8 cellular contexts compared by ENCODE assay signal in genomic region chr17:81991684-81992513, GRCh38. TPM values are rescaled to one million over a fixed set of nuclear protein-coding genes. Genes with fewer than 3 reads are reported as not detected.
DNase-seq lines count a peak whose midpoint lies in the region; ATAC-seq, FAIRE-seq and TF ChIP-seq lines count a peak whose summit lies in the region.

No MANE protein-coding gene starts in this region.

- ATAC-seq in HG02840 (IDR thresholded peaks at IDR 0.05; ENCODE audit: low FRiP score, unreplicated experiment) = no peak
- ATAC-seq in GM18873 (IDR thresholded peaks at IDR 0.05; ENCODE audit: low FRiP score, unreplicated experiment) = no peak

- H3K27ac Mint-ChIP-seq in Caco-2 (ENCODE audit: unreplicated experiment) (peak overlapping the region; percentile 56), mesothelial cell of epicardium (peak overlapping the region; percentile 59)

- no peaks in the 10 kb centered on the region for H3K27me3 ChIP-seq in Caco-2 (replicated peaks; ENCODE audit: control insufficient read depth, insufficient read depth, low read length)

- no peak for TF ChIP-seq POLR2A in GM12891 (IDR thresholded peaks at IDR 0.05; ENCODE audit: low read depth, low read length)

- peaks cover 25% of the 10 kb centered on the region for H3K36me3 Mint-ChIP-seq in Caco-2 (ENCODE audit: insufficient read depth, unreplicated experiment)
- H3K36me3 Mint-ChIP-seq in mesothelial cell of epicardium = peaks cover 16% of the 10 kb centered on the region

- POLR2A ChIA-PET in Caco-2 (lab: Charles Lee) = no interaction called here

- no peaks in the 10 kb centered on the region for H3K9me3 ChIP-seq in Caco-2

- peaks cover 18% of the 10 kb centered on the region; the same call in 1 of the 2 replicates for H3K4me1 ChIP-seq in Caco-2

- no peak for FAIRE-seq in GM12891 (lab: Jason Lieb, UNC)

- H3K4me3 Mint-ChIP-seq in Caco-2 (ENCODE audit: unreplicated experiment) (no peak overlapping the region), mesothelial cell of epicardium (peak overlapping the region; percentile 24)

- peaks cover 6% of the 10 kb centered on the region for H3K4me1 Mint-ChIP-seq in Caco-2 (ENCODE audit: low read depth, unreplicated experiment)
- H3K4me1 Mint-ChIP-seq in mesothelial cell of epicardium = peaks cover 15% of the 10 kb centered on the region

- intact Hi-C loops in Caco-2 (cut with micrococcal nuclease; ENCODE audit: unreplicated experiment) = no loop called here

- TF ChIP-seq CTCF in Caco-2 (IDR thresholded peaks at IDR 0.05; ENCODE audit: insufficient read depth in 1 of 2, low read depth in 1 of 2, low read length in 1 of 2, severe bottlenecking in 1 of 2, unreplicated experiment in 1 of 2) (no peak), mesothelial cell of epicardium (IDR thresholded peaks at IDR 0.05; ENCODE audit: unreplicated experiment) (no peak)

- H3K27me3 Mint-ChIP-seq in Caco-2 (ENCODE audit: insufficient read depth, unreplicated experiment) (no peaks in the 10 kb centered on the region), mesothelial cell of epicardium (ENCODE audit: low read depth) (no peaks in the 10 kb centered on the region)

- H3K9me3 Mint-ChIP-seq in Caco-2 (ENCODE audit: unreplicated experiment) = no peaks in the 10 kb centered on the region
- no peaks in the 10 kb centered on the region for H3K9me3 Mint-ChIP-seq in mesothelial cell of epicardium

- H3K4me3 ChIP-seq in Caco-2 (ENCODE audit: low read depth, low read length) = no peak overlapping the region

- CTCF ChIA-PET in Caco-2 (lab: Charles Lee) = interaction anchor here (0.5 to 1.0 kb wide), 2 partner anchors 18 to 32 kb away, joined by 5 to 8 read pairs; no protein-coding TSS in a partner anchor

- no TSS peak for BruUV-seq in Caco-2 (replicated peaks; lab: Mats Ljungman, UMichigan)

- H3K36me3 ChIP-seq in Caco-2 (ENCODE audit: control insufficient read depth, insufficient read depth, low read length) = no peaks in the 10 kb centered on the region

- DNase-seq in Caco-2 (peak; percentile 41 to 71), NCI-H2196 (lab: John Stamatoyannopoulos, UW; ENCODE audit: unreplicated experiment) (peak; percentile 98), epidermal melanocyte (ENCODE audit: insufficient read length, low spot score) (peak; percentile 90), mesothelial cell of epicardium (ENCODE audit: low spot score in 2 of 2, unreplicated experiment in 2 of 2) (peak in 1 of 2 experiments; percentile 23), GM12891 (ENCODE audit: insufficient read length, low spot score) (no peak), NCI-H1436 (lab: John Stamatoyannopoulos, UW) (no peak)

TF ChIP-seq in GM12891, 5 proteins besides CTCF, POLR2A, EP300 and RAD21:
- no peak for TF ChIP-seq SPI1 (IDR thresholded peaks at IDR 0.05; ENCODE audit: low read depth, low read length)
- TF ChIP-seq POU2F2 (IDR thresholded peaks at IDR 0.05; ENCODE audit: low read depth, low read length) = no peak
- TF ChIP-seq TAF1 (IDR thresholded peaks at IDR 0.05; ENCODE audit: low read depth, low read length) = no peak
- TF ChIP-seq POLR2AphosphoS5 (IDR thresholded peaks at IDR 0.05; ENCODE audit: low read depth, low read length) = no peak
- no peak for TF ChIP-seq PAX5 (IDR thresholded peaks at IDR 0.05; ENCODE audit: insufficient read depth, low read length, severe bottlenecking)
TF ChIP-seq in GM12891: peak in this region for 0.

RNA-seq across cellular contexts. Expression of gene ASPSCR1, which starts 14.5 kb away (rescaled TPM):
- total RNA-seq in Caco-2 (2022) = 58.0 and 59.2 TPM in 2 replicates
- total RNA-seq in mesothelial cell of epicardium = 50.5 to 53.0 TPM (median 51.4 TPM) in 3 replicates
- polyA plus RNA-seq in GM12891 (2012; ENCODE audit: low read depth, missing spikeins) = 14.5 TPM

RNA-seq across cellular contexts. Expression of gene CENPX, which starts 30.8 kb away (rescaled TPM):
- total RNA-seq in Caco-2 (2022) (85.3 and 94.9 TPM in 2 replicates), mesothelial cell of epicardium (40.0 to 45.5 TPM (median 40.6 TPM) in 3 replicates)
- 45.7 TPM for polyA plus RNA-seq in GM12891 (2012; ENCODE audit: low read depth, missing spikeins)

RNA-seq across cellular contexts. Expression of gene NOTUM, which starts 30.9 kb away (rescaled TPM):
- total RNA-seq in Caco-2 (2022) = 11.1 and 13.0 TPM in 2 replicates
- 5.9 to 8.2 TPM (median 6.5 TPM) in 3 replicates for total RNA-seq in mesothelial cell of epicardium
- polyA plus RNA-seq in GM12891 (2012; ENCODE audit: low read depth, missing spikeins) = 0.04 TPM

RNA-seq across cellular contexts. Expression of gene LRRC45, which starts 31.2 kb away (rescaled TPM):
- 33.2 and 38.2 TPM in 2 replicates for total RNA-seq in Caco-2 (2022)
- 16.9 to 18.5 TPM (median 17.9 TPM) in 3 replicates for total RNA-seq in mesothelial cell of epicardium
- 8.5 TPM for polyA plus RNA-seq in GM12891 (2012; ENCODE audit: low read depth, missing spikeins)

RNA-seq across cellular contexts. Expression of gene RAC3, which starts 39.6 kb away (rescaled TPM):
- 94.5 and 96.7 TPM in 2 replicates for total RNA-seq in Caco-2 (2022)
- 32.6 to 34.6 TPM (median 33.6 TPM) in 3 replicates for total RNA-seq in mesothelial cell of epicardium
- 3.3 TPM for polyA plus RNA-seq in GM12891 (2012; ENCODE audit: low read depth, missing spikeins)

Comparison
In these comparisons a context has a peak if more than half of its experiments do, and no peak if none do; other contexts are left out.
1. DNase-seq: peak in Caco-2 (2 of 2), NCI-H2196 (single experiment) and epidermal melanocyte (single experiment); none in GM12891 (single experiment) and NCI-H1436 (single experiment).